In the genomic region with DNA sequence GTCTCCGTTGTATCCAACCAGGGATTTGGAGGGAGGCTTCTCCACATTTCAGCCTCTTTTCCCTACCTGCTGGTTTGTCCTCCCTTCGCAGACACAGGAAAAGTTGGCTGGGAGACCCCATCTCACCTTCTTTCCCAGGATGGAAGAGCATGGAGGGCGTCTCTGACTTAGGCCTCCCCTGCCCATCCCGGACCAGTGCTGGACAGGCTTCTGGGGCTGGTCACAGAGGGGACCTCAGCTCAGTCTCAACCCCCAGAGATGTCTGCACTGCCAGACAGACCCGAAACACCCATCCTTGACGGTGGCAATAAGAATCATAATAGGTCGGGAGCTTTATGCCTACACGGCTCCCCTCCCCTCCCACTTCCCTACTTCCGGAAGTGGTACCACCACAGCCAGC, we compare ENCODE assay signal across 8 cellular contexts. TPM values are rescaled to one million over a fixed set of nuclear protein-coding genes. Genes with fewer than 3 reads are reported as not detected.
DNase-seq lines count a peak whose midpoint lies in the region; ATAC-seq and TF ChIP-seq lines count a peak whose summit lies in the region.

No MANE protein-coding gene starts in this region.

- TF ChIP-seq CTCF in left ventricle myocardium inferior (IDR thresholded peaks at IDR 0.05; ENCODE audit: borderline replicate concordance) (no peak), uterus (IDR thresholded peaks at IDR 0.05) (no peak)

- H3K4me3 Mint-ChIP-seq in naive thymus-derived CD4-positive, alpha-beta T cell, result peak overlapping the region; percentile 81 to 92 (median 88)

- H3K27ac ChIP-seq in left ventricle myocardium inferior (replicated peaks), result peak overlapping the region; percentile 92
- H3K27ac ChIP-seq in caudate nucleus (ENCODE audit: low read depth, low read length), result peak overlapping the region; percentile 67
- H3K27ac ChIP-seq in naive thymus-derived CD4-positive, alpha-beta T cell (ENCODE audit: low read depth, low read length), result no peak overlapping the region
- H3K27ac ChIP-seq in uterus, result peak overlapping the region; percentile 93 to 94

- H3K27me3 Mint-ChIP-seq in naive thymus-derived CD4-positive, alpha-beta T cell, result peaks cover 0 to 42% (median 3%) of the 10 kb centered on the region in 5 donors

- H3K9me3 Mint-ChIP-seq in naive thymus-derived CD4-positive, alpha-beta T cell, result no peaks in the 10 kb centered on the region

- intact Hi-C loops in left ventricle myocardium inferior (cut with micrococcal nuclease) (no loop called here), Right ventricle myocardium inferior (cut with DNase I) (loop anchor here (5.0 to 10.0 kb wide), 2 partner anchors 36 to 794 kb away; a partner anchor contains a TSS), uterus (cut with DNase I; ENCODE audit: low total_unique reads) (no loop called here)
- intact Hi-C loops in naive thymus-derived CD4-positive, alpha-beta T cell (cut with micrococcal nuclease), result no loop called here

- H3K36me3 Mint-ChIP-seq in naive thymus-derived CD4-positive, alpha-beta T cell, result peaks cover 0 to 4% (median 0%) of the 10 kb centered on the region in 5 donors

- H3K27ac Mint-ChIP-seq in naive thymus-derived CD4-positive, alpha-beta T cell, result peak overlapping the region in 1 of 9 donors; percentile 26

- H3K36me3 ChIP-seq in left ventricle myocardium inferior (no peaks in the 10 kb centered on the region), uterus (no peaks in the 10 kb centered on the region)
- H3K36me3 ChIP-seq in naive thymus-derived CD4-positive, alpha-beta T cell (ENCODE audit: control insufficient read depth in 2 of 3, insufficient read depth in 3 of 3, low read length in 3 of 3), result no peaks in the 10 kb centered on the region

- no peak for ATAC-seq in Right ventricle myocardium inferior
- no peak for ATAC-seq in naive thymus-derived CD4-positive, alpha-beta T cell

- no peak for DNase-seq in left ventricle myocardium inferior
- no peak for DNase-seq in Right ventricle myocardium inferior (ENCODE audit: missing footprints)
- no peak for DNase-seq in caudate nucleus (lab: John Stamatoyannopoulos, UW)
- DNase-seq in naive thymus-derived CD4-positive, alpha-beta T cell, result no peak
- no peak for DNase-seq in uterus
- no peak for DNase-seq in DMS53 treated with DMSO at 0.1 percent for 48 hours (lab: John Stamatoyannopoulos, UW; ENCODE audit: unreplicated experiment)
- DNase-seq in Ammon's horn (ENCODE audit: low spot score), result no peak
- no peak for DNase-seq in GDM1 (lab: John Stamatoyannopoulos, UW)

- POLR2A ChIA-PET in naive thymus-derived CD4-positive, alpha-beta T cell (lab: Charles Lee), result no interaction called here

- H3K4me1 ChIP-seq in left ventricle myocardium inferior (peaks cover 69% of the 10 kb centered on the region), uterus (peaks cover 19 to 26% of the 10 kb centered on the region in 2 donors)
- peaks cover 8% of the 10 kb centered on the region in 2 donors for H3K4me1 ChIP-seq in naive thymus-derived CD4-positive, alpha-beta T cell (ENCODE audit: control insufficient read depth in 2 of 2, insufficient read depth in 2 of 2, low read length in 2 of 2)

- H3K4me1 Mint-ChIP-seq in naive thymus-derived CD4-positive, alpha-beta T cell, result peaks cover 19 to 31% (median 25%) of the 10 kb centered on the region in 7 donors

- CTCF ChIA-PET in naive thymus-derived CD4-positive, alpha-beta T cell (lab: Charles Lee), result interaction anchor here (0.7 kb wide), 1 partner anchor 22 kb away, joined by 3 read pairs; no protein-coding TSS in a partner anchor

- no peaks in the 10 kb centered on the region for H3K9me3 ChIP-seq in left ventricle myocardium inferior (replicated peaks)
- no peaks in the 10 kb centered on the region for H3K9me3 ChIP-seq in naive thymus-derived CD4-positive, alpha-beta T cell (ENCODE audit: control insufficient read depth in 2 of 3, low read length in 3 of 3)
- H3K9me3 ChIP-seq in uterus, result no peaks in the 10 kb centered on the region

- peak overlapping the region; percentile 98 for H3K4me3 ChIP-seq in left ventricle myocardium inferior
- no peak overlapping the region for H3K4me3 ChIP-seq in naive thymus-derived CD4-positive, alpha-beta T cell (ENCODE audit: low read length)
- H3K4me3 ChIP-seq in uterus, result peak overlapping the region; percentile 88 to 99

- TF ChIP-seq POLR2A in uterus (IDR thresholded peaks at IDR 0.05), result no peak

- H3K27me3 ChIP-seq in left ventricle myocardium inferior (ENCODE audit: low read depth) (no peaks in the 10 kb centered on the region), uterus (no peaks in the 10 kb centered on the region)
- H3K27me3 ChIP-seq in naive thymus-derived CD4-positive, alpha-beta T cell (ENCODE audit: control insufficient read depth in 2 of 2, insufficient read depth in 2 of 2, low read length in 2 of 2), result no peaks in the 10 kb centered on the region

RNA-seq across cellular contexts. Expression of a gene that starts 1.6 kb away (rescaled TPM):
- total RNA-seq in left ventricle myocardium inferior (104 TPM), Right ventricle myocardium inferior (88.4 TPM), uterus (100 to 1,000 TPM in 1 of 4 donors, 10 to 100 TPM in 3; 27.5 to 118 (median 51.9) TPM)
- 1 to 10 TPM; 2.8 to 6.7 (median 4.4) TPM for total RNA-seq in naive thymus-derived CD4-positive, alpha-beta T cell
- polyA plus RNA-seq in naive thymus-derived CD4-positive, alpha-beta T cell, result 1 to 10 TPM; 3.2 to 5.2 TPM
